In genomic region chr2:152738438-152738837, GRCh38 we compare ENCODE assay signal across 29 cellular contexts. TPM values are rescaled to one million over a fixed set of nuclear protein-coding genes. Genes with fewer than 3 reads are reported as not detected.
DNase-seq lines count a peak whose midpoint lies in the region; ATAC-seq, FAIRE-seq and TF ChIP-seq lines count a peak whose summit lies in the region.
"Had no signal": no experiment of that assay in that cellular context is flagged by ENCODE, and none has a peak within 500 bp of the region (broad histone marks: within the 10 kb centered on the region; RNA-seq: fewer than 3 reads in every experiment).

No MANE protein-coding gene starts in this region.

- no peak overlapping the region for H3K4me3 Mint-ChIP-seq in activated T-cell treated with anti-CD3 and anti-CD28 coated beads, Interleukin-2, amount 50 U/mL, for 4 hours
- H3K4me3 Mint-ChIP-seq: CD14-positive monocyte; CD4-positive, alpha-beta memory T cell; CD4-positive, CD25-positive, alpha-beta regulatory T cell; CD8-positive, alpha-beta memory T cell had no signal

- H3K9me3 Mint-ChIP-seq in activated T-cell treated with anti-CD3 and anti-CD28 coated beads, Interleukin-2, amount 50 U/mL, for 4 hours = no peaks in the 10 kb centered on the region
- H3K9me3 Mint-ChIP-seq: CD8-positive, alpha-beta memory T cell had no signal

- H3K9ac ChIP-seq in HepG2 (ENCODE audit: insufficient read depth, low read depth, low read length) = no peak overlapping the region
- H3K9ac ChIP-seq: BLaER1 had no signal

- TF ChIP-seq CTCF in HepG2 (CRISPR knock-in tag; IDR thresholded peaks at IDR 0.05) (no peak), right lobe of liver (IDR thresholded peaks at IDR 0.05) (no peak)

- BruUV-seq in HepG2 (replicated peaks; lab: Mats Ljungman, UMichigan) = no TSS peak

- in situ Hi-C loops in HepG2 (cut with HindIII; ENCODE audit: extremely low pct_ligation_motif_present, low pct_unique_long_range_greater_than_20kb) = loop anchor here (25.0 kb wide), 1 partner anchor 749 kb away; the partner anchor contains the start of gene RPRM

- TF ChIP-seq POLR2A in HepG2 (IDR thresholded peaks at IDR 0.05; ENCODE audit: insufficient read depth in 1 of 2, low read depth in 2 of 2, low read length in 2 of 2) = no peak
- no peak for TF ChIP-seq POLR2A in right lobe of liver (IDR thresholded peaks at IDR 0.05)

- H3K4me3 ChIP-seq in HepG2 (replicated peaks in 1 of 3; ENCODE audit: insufficient read depth in 1 of 3, low read depth in 2 of 3, low read length in 3 of 3) (no peak overlapping the region), right lobe of liver (no peak overlapping the region)
- H3K4me3 ChIP-seq: BLaER1, GM12878 had no signal

- H3K4me2 ChIP-seq in HepG2 (ENCODE audit: low read depth, low read length) = no peak overlapping the region
- H3K4me2 ChIP-seq: BLaER1 had no signal

- H3K4me1 ChIP-seq in HepG2 (ENCODE audit: insufficient read depth, low read length) (no peaks in the 10 kb centered on the region), right lobe of liver (no peaks in the 10 kb centered on the region)
- H3K4me1 ChIP-seq: BE2C, BLaER1 had no signal

- ATAC-seq in left colon (peak; percentile 49), HepG2 (no peak; the same call in 2 of the 3 replicates), right lobe of liver (peak in 3 of 4 donors; percentile 46 to 52 (median 49))
- no peak for ATAC-seq in activated T-cell treated with anti-CD3 and anti-CD28 coated beads, Interleukin-2, amount 50 U/mL, for 4 hours
- ATAC-seq: GM12878 had no signal

- 93% methylated on average over 2 of the region's 2 CpGs for WGBS in HepG2 (ENCODE audit: low lambda C conversion rate)
- WGBS in right lobe of liver (ENCODE audit: insufficient coverage, low coverage, low lambda C conversion rate, missing lambda C conversion rate) = 40% methylated on average over 1 of the region's 2 CpGs

- POLR2A ChIA-PET in HepG2 (lab: Yijun Ruan, JAX) = no interaction called here

- H3K4me1 Mint-ChIP-seq in activated T-cell treated with anti-CD3 and anti-CD28 coated beads, Interleukin-2, amount 50 U/mL, for 4 hours (ENCODE audit: low read depth) = no peaks in the 10 kb centered on the region
- H3K4me1 Mint-ChIP-seq: CD14-positive monocyte had no signal

- FAIRE-seq in GM19239 (lab: Jason Lieb, UNC) (peak; percentile 40), HepG2 (lab: Jason Lieb, UNC) (no peak)
- FAIRE-seq: A204.1, GM12878, GM12892, GM18507 had no signal

- DNase-seq in GM19239 (ENCODE audit: insufficient read length, low spot score) (no peak), left colon (no peak), HepG2 (ENCODE audit: low spot score) (no peak), right lobe of liver (no peak), NCI-H1436 (lab: John Stamatoyannopoulos, UW) (no peak), T-helper 1 cell (no peak)
- no peak for DNase-seq in stimulated activated CD4-positive, alpha-beta T cell treated with anti-CD3 and anti-CD28 coated beads, Interleukin-4, amount 100 ng/mL, for 24 hours
- DNase-seq in activated T-cell treated with anti-CD3 and anti-CD28 coated beads, Interleukin-2, amount 50 U/mL, for 4 hours = no peak
- DNase-seq: 8988T; ACHN; BE2C; C1 segment of cervical spinal cord; CD4-positive, alpha-beta memory T cell; CD4-positive, CD25-positive, alpha-beta regulatory T cell; CD8-positive, alpha-beta memory T cell; COR-L47; DMS 273 treated with DMSO at 0.1 percent for 48 hours; DMS153; DMS53; DMS79; DND-41; EL; GDM1 had no signal

- H3K27ac ChIP-seq in HepG2 (ENCODE audit: extremely low read length, insufficient read depth, low read length) = no peak overlapping the region
- no peak overlapping the region for H3K27ac ChIP-seq in right lobe of liver
- H3K27ac ChIP-seq: BLaER1 had no signal

- no peak for TF ChIP-seq RAD21 in HepG2 (CRISPR knock-in tag; IDR thresholded peaks at IDR 0.05)

- no peaks in the 10 kb centered on the region for H3K9me3 ChIP-seq in HepG2 (ENCODE audit: low read length)
- no peaks in the 10 kb centered on the region for H3K9me3 ChIP-seq in right lobe of liver
- H3K9me3 ChIP-seq: BE2C had no signal

- H2AFZ ChIP-seq in HepG2 (ENCODE audit: low read length) = no peak overlapping the region

- no peaks in the 10 kb centered on the region for H3K79me2 ChIP-seq in HepG2 (ENCODE audit: insufficient read depth, low read length)

- H3K27me3 ChIP-seq in HepG2 (ENCODE audit: control insufficient read depth in 1 of 2, insufficient read depth in 2 of 2, low read length in 2 of 2) (no peaks in the 10 kb centered on the region), right lobe of liver (no peaks in the 10 kb centered on the region)
- H3K27me3 ChIP-seq: BE2C, BLaER1 had no signal

- intact Hi-C loops in left colon (cut with DNase I, micrococcal nuclease) (no loop called here), HepG2 (cut with micrococcal nuclease; ENCODE audit: unreplicated experiment) (no loop called here), right lobe of liver (cut with DNase I) (no loop called here)

- H3K27me3 Mint-ChIP-seq in activated T-cell treated with anti-CD3 and anti-CD28 coated beads, Interleukin-2, amount 50 U/mL, for 4 hours (ENCODE audit: low read depth) = no peaks in the 10 kb centered on the region
- H3K27me3 Mint-ChIP-seq: CD4-positive, alpha-beta memory T cell; CD4-positive, CD25-positive, alpha-beta regulatory T cell had no signal

- peaks cover 16% of the 10 kb centered on the region for H3K36me3 Mint-ChIP-seq in activated T-cell treated with anti-CD3 and anti-CD28 coated beads, Interleukin-2, amount 50 U/mL, for 4 hours (ENCODE audit: insufficient read depth)

- CTCF ChIA-PET in HepG2 (lab: Yijun Ruan, JAX; ENCODE audit: low intra/inter-chr PET ratio, low total read pairs) = no interaction called here

- TF ChIP-seq EP300 in HepG2 (IDR thresholded peaks at IDR 0.05; ENCODE audit: low read depth in 2 of 2, low read length in 2 of 2) = no peak
- no peak for TF ChIP-seq EP300 in HepG2 (CRISPR knock-in tag; IDR thresholded peaks at IDR 0.05; ENCODE audit: borderline replicate concordance)

- no peaks in the 10 kb centered on the region for H4K20me1 ChIP-seq in HepG2 (ENCODE audit: insufficient read depth, low read length)
- H4K20me1 ChIP-seq: BLaER1 had no signal

- peaks cover 9 to 36% of the 10 kb centered on the region in 2 experiments for H3K36me3 ChIP-seq in HepG2 (replicated peaks in 1 of 2; ENCODE audit: control insufficient read depth in 1 of 2, insufficient read depth in 2 of 2, low read length in 2 of 2)
- no peaks in the 10 kb centered on the region for H3K36me3 ChIP-seq in right lobe of liver
- H3K36me3 ChIP-seq: BE2C had no signal

RNA-seq across cellular contexts. Expression of gene ARL6IP6, which starts 20.0 kb away (rescaled TPM):
- total RNA-seq in left colon (10 to 100 TPM; 16.0 to 16.5 TPM), HepG2 (2016; rRNA removed; fragmentation: Illumina TruSeq; extraction: Trizol) (37.0 and 45.0 TPM in 2 replicates), right lobe of liver (1 to 10 TPM; 2.6 to 5.4 (median 3.7) TPM)
- total RNA-seq in HepG2 (2016; cell fraction: cytosol; rRNA removed; fragmentation: Illumina TruSeq; extraction: Trizol; ENCODE audit: low read depth) = 10.2 and 14.5 TPM in 2 replicates
- 39.8 and 51.4 TPM in 2 replicates for total RNA-seq in HepG2 (2016; cell fraction: insoluble cytoplasmic fraction; rRNA removed; fragmentation: Illumina TruSeq; extraction: Trizol)
- 26.9 and 28.4 TPM in 2 replicates for total RNA-seq in HepG2 (2016; cell fraction: membrane; rRNA removed; fragmentation: Illumina TruSeq; extraction: Trizol)
- 35.9 and 36.0 TPM in 2 replicates for total RNA-seq in HepG2 (2016; cell fraction: nucleus; rRNA removed; fragmentation: Illumina TruSeq; extraction: Trizol)
- 44.8 and 65.9 TPM in 2 replicates for polyA plus RNA-seq in HepG2 (2011; rRNA removed)
- polyA plus RNA-seq in HepG2 (2011; cell fraction: cytosol; rRNA removed) = 37.3 and 60.4 TPM in 2 replicates
- 55.7 and 74.9 TPM in 2 replicates for polyA plus RNA-seq in HepG2 (2011; cell fraction: nucleus; rRNA removed)
- 33.9 and 42.3 TPM in 2 replicates for polyA plus RNA-seq in HepG2 (2012)
- 12.5 and 14.3 TPM in 2 replicates for polyA plus RNA-seq in HepG2 (2016; cell fraction: cytosol; fragmentation: Illumina TruSeq; extraction: Trizol; ENCODE audit: low read depth)
- 38.5 and 44.9 TPM in 2 replicates for polyA plus RNA-seq in HepG2 (2016; cell fraction: insoluble cytoplasmic fraction; fragmentation: Illumina TruSeq; extraction: Trizol; ENCODE audit: low read depth)
- 20.8 and 22.0 TPM in 2 replicates for polyA plus RNA-seq in HepG2 (2016; cell fraction: membrane; fragmentation: Illumina TruSeq; extraction: Trizol; ENCODE audit: low read depth)
- polyA plus RNA-seq in HepG2 (2016; cell fraction: nucleus; fragmentation: Illumina TruSeq; extraction: Trizol; ENCODE audit: insufficient read depth, low read depth) = 79.3 and 79.5 TPM in 2 replicates
- 6.6 and 17.3 TPM in 2 replicates for polyA minus RNA-seq in HepG2 (2011; rRNA and poly(A)+ RNA removed; ENCODE audit: low replicate concordance)
- polyA minus RNA-seq in HepG2 (2011; cell fraction: cytosol; rRNA and poly(A)+ RNA removed) = 26.2 and 26.8 TPM in 2 replicates
- 39.1 and 39.4 TPM in 2 replicates for polyA minus RNA-seq in HepG2 (2011; cell fraction: nucleus; rRNA and poly(A)+ RNA removed)
- 10 to 100 TPM; 15.7 to 20.5 (median 17.7) TPM for total RNA-seq in activated T-cell treated with anti-CD3 and anti-CD28 coated beads, Interleukin-2, amount 50 U/mL, for 4 hours

RNA-seq across cellular contexts. Expression of gene PRPF40A, which starts 21.2 kb away (rescaled TPM):
- total RNA-seq in left colon (10 to 100 TPM; 85.4 to 88.9 TPM), HepG2 (2016; rRNA removed; fragmentation: Illumina TruSeq; extraction: Trizol) (207 and 298 TPM in 2 replicates), right lobe of liver (10 to 100 TPM; 25.1 to 54.3 (median 40.2) TPM)
- total RNA-seq in HepG2 (2016; cell fraction: cytosol; rRNA removed; fragmentation: Illumina TruSeq; extraction: Trizol; ENCODE audit: low read depth) = 13.8 and 17.8 TPM in 2 replicates
- 197 and 307 TPM in 2 replicates for total RNA-seq in HepG2 (2016; cell fraction: insoluble cytoplasmic fraction; rRNA removed; fragmentation: Illumina TruSeq; extraction: Trizol)
- total RNA-seq in HepG2 (2016; cell fraction: membrane; rRNA removed; fragmentation: Illumina TruSeq; extraction: Trizol) = 36.4 and 50.5 TPM in 2 replicates
- 210 and 217 TPM in 2 replicates for total RNA-seq in HepG2 (2016; cell fraction: nucleus; rRNA removed; fragmentation: Illumina TruSeq; extraction: Trizol)
- 136 and 146 TPM in 2 replicates for polyA plus RNA-seq in HepG2 (2011; rRNA removed)
- polyA plus RNA-seq in HepG2 (2011; cell fraction: cytosol; rRNA removed) = 60.8 and 75.9 TPM in 2 replicates
- polyA plus RNA-seq in HepG2 (2011; cell fraction: nucleus; rRNA removed) = 306 and 320 TPM in 2 replicates
- polyA plus RNA-seq in HepG2 (2012) = 82.3 and 89.5 TPM in 2 replicates
- polyA plus RNA-seq in HepG2 (2016; cell fraction: cytosol; fragmentation: Illumina TruSeq; extraction: Trizol; ENCODE audit: low read depth) = 7.4 and 10.2 TPM in 2 replicates
- polyA plus RNA-seq in HepG2 (2016; cell fraction: insoluble cytoplasmic fraction; fragmentation: Illumina TruSeq; extraction: Trizol; ENCODE audit: low read depth) = 178 and 180 TPM in 2 replicates
- polyA plus RNA-seq in HepG2 (2016; cell fraction: membrane; fragmentation: Illumina TruSeq; extraction: Trizol; ENCODE audit: low read depth) = 9.4 and 18.3 TPM in 2 replicates
- polyA plus RNA-seq in HepG2 (2016; cell fraction: nucleus; fragmentation: Illumina TruSeq; extraction: Trizol; ENCODE audit: insufficient read depth, low read depth) = 166 and 184 TPM in 2 replicates
- polyA minus RNA-seq in HepG2 (2011; rRNA and poly(A)+ RNA removed; ENCODE audit: low replicate concordance) = 446 and 636 TPM in 2 replicates
- 103 and 105 TPM in 2 replicates for polyA minus RNA-seq in HepG2 (2011; cell fraction: cytosol; rRNA and poly(A)+ RNA removed)
- polyA minus RNA-seq in HepG2 (2011; cell fraction: nucleus; rRNA and poly(A)+ RNA removed) = 421 and 455 TPM in 2 replicates
- total RNA-seq in activated T-cell treated with anti-CD3 and anti-CD28 coated beads, Interleukin-2, amount 50 U/mL, for 4 hours = 100 to 1,000 TPM; 165 to 179 (median 178) TPM

Comparison
In these comparisons a context has a peak if more than half of its experiments do, and no peak if none do; other contexts are left out.
1. ATAC-seq: peak in left colon (single experiment) and right lobe of liver (3 of 4); none in HepG2 (single experiment) and activated T-cell treated with anti-CD3 and anti-CD28 coated beads, Interleukin-2, amount 50 U/mL, for 4 hours (0 of 2).